In the genomic region with DNA sequence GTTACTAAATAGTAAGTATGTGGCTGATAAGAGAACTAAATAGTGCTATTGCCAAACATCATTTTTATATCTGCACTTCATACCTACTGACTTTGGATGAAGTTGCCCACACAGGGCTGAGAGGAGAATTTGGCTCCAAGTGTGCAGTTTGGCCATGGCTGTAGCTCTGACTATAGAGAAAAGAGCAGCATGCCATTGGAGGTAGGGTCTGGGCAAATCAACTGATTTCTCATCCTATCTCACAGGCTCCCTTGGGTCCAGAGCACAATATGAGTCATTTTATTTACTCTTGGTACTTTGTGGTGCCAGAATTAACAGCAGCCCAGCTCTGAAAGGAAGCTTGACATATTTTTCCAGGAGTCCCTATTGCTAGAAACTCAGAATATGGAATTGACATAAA, we compare ENCODE assay signal across 18 cellular contexts.
A peak's percentile ranks its signal among the peaks of the same experiment; 100 is the strongest.
DNase-seq lines count a peak whose midpoint lies in the region; ATAC-seq, FAIRE-seq and TF ChIP-seq lines count a peak whose summit lies in the region.
"Had no signal": no experiment of that assay in that cellular context is flagged by ENCODE, and none has a peak within 500 bp of the region (broad histone marks: within the 10 kb centered on the region; RNA-seq: fewer than 3 reads in every experiment).

No MANE protein-coding gene starts in this region.

- in situ Hi-C loops in mammary epithelial cell (cut with MboI; ENCODE audit: low sequenced_read_pairs in 2 of 2) (no loop called here), brain microvascular endothelial cell (cut with HindIII; ENCODE audit: low pct_ligation_motif_present, low sequenced_read_pairs) (no loop called here)

- H3K4me3 Mint-ChIP-seq in MCF 10A (ENCODE audit: unreplicated experiment) (no peak overlapping the region), endothelial cell (ENCODE audit: unreplicated experiment) (no peak overlapping the region)
- H3K4me3 Mint-ChIP-seq: CD14-positive monocyte had no signal

- H3K27ac Mint-ChIP-seq in MCF 10A (ENCODE audit: low read depth, unreplicated experiment) (no peak overlapping the region), endothelial cell (ENCODE audit: unreplicated experiment) (no peak overlapping the region)
- H3K27ac Mint-ChIP-seq: CD14-positive monocyte had no signal

- no peak for FAIRE-seq in GM12892 (lab: Jason Lieb, UNC)
- FAIRE-seq: A204.1, RCC 7860 had no signal

- no peak overlapping the region for H3K4me3 ChIP-seq in mammary epithelial cell (replicated peaks in 1 of 3; ENCODE audit: insufficient read depth in 1 of 3, low read depth in 2 of 3, low read length in 3 of 3)
- H3K4me3 ChIP-seq in brain microvascular endothelial cell (ENCODE audit: low read depth, low read length), result no peak overlapping the region

- H3K4me1 ChIP-seq in mammary epithelial cell (ENCODE audit: insufficient read depth, low read length), result no peaks in the 10 kb centered on the region
- H3K4me1 ChIP-seq: Caco-2 had no signal

- TF ChIP-seq CTCF in MCF 10A (IDR thresholded peaks at IDR 0.05; ENCODE audit: unreplicated experiment), result no peak
- TF ChIP-seq CTCF in mammary epithelial cell (conservative IDR thresholded peaks at IDR 0.05 in 1 of 2, IDR thresholded peaks at IDR 0.05 in 1 of 2; ENCODE audit: extremely low read depth in 1 of 2, insufficient read depth in 1 of 2, low read depth in 1 of 2, low read length in 2 of 2), result no peak
- no peak for TF ChIP-seq CTCF in brain microvascular endothelial cell (IDR thresholded peaks at IDR 0.05; ENCODE audit: low read depth, low read length, missing control alignments)
- TF ChIP-seq CTCF in endothelial cell (IDR thresholded peaks at IDR 0.05; ENCODE audit: unreplicated experiment), result no peak

- CTCF ChIA-PET in MCF 10A (lab: Yijun Ruan, JAX) (interaction anchor here (0.6 kb wide), 1 partner anchor 164 kb away, joined by 3 read pairs; no protein-coding TSS in a partner anchor), mammary epithelial cell (lab: Charles Lee; ENCODE audit: low non-redundant PET) (no interaction called here)

- no TSS peak for BruUV-seq in MCF 10A (replicated peaks; lab: Mats Ljungman, UMichigan)
- no TSS peak for BruUV-seq in mammary epithelial cell (replicated peaks; lab: Mats Ljungman, UMichigan)

- H3K36me3 ChIP-seq in mammary epithelial cell (ENCODE audit: insufficient read depth, low read length) (no peaks in the 10 kb centered on the region), brain microvascular endothelial cell (replicated peaks) (no peaks in the 10 kb centered on the region)

- no peak overlapping the region for H3K9ac ChIP-seq in mammary epithelial cell (ENCODE audit: insufficient read depth, low read length)

- no peaks in the 10 kb centered on the region for H3K79me2 ChIP-seq in mammary epithelial cell (ENCODE audit: insufficient read depth, low read length)

- intact Hi-C loops in MCF 10A (cut with micrococcal nuclease), result no loop called here
- intact Hi-C loops in mammary epithelial cell (cut with micrococcal nuclease), result no loop called here

- H3K4me1 Mint-ChIP-seq in MCF 10A (ENCODE audit: insufficient read depth, unreplicated experiment), result peaks cover 10% of the 10 kb centered on the region
- H3K4me1 Mint-ChIP-seq in endothelial cell (ENCODE audit: unreplicated experiment), result no peaks in the 10 kb centered on the region
- H3K4me1 Mint-ChIP-seq: CD14-positive monocyte had no signal

- H2AFZ ChIP-seq in mammary epithelial cell (ENCODE audit: low read depth, low read length), result no peak overlapping the region

- H3K36me3 Mint-ChIP-seq in MCF 10A (ENCODE audit: insufficient read depth, unreplicated experiment) (no peaks in the 10 kb centered on the region), endothelial cell (ENCODE audit: low read depth, unreplicated experiment) (no peaks in the 10 kb centered on the region)
- H3K36me3 Mint-ChIP-seq: CD14-positive monocyte had no signal

- H3K4me2 ChIP-seq in mammary epithelial cell (ENCODE audit: insufficient read depth, low read depth, low read length), result no peak overlapping the region

- no peaks in the 10 kb centered on the region for H4K20me1 ChIP-seq in mammary epithelial cell (ENCODE audit: insufficient read depth, low read length)

- peak; percentile 40 for DNase-seq in MCF 10A (ENCODE audit: unreplicated experiment)
- DNase-seq in mammary epithelial cell, result no peak
- peak; percentile 57 for DNase-seq in brain microvascular endothelial cell
- DNase-seq in left lobe of liver (ENCODE audit: low spot score), result peak; percentile 57
- no peak for DNase-seq in NOMO-1 (lab: John Stamatoyannopoulos, UW; ENCODE audit: unreplicated experiment in 2 of 2)
- no peak for DNase-seq in kidney tubule cell (ENCODE audit: low spot score)
- no peak for DNase-seq in endothelial cell (ENCODE audit: low spot score)
- DNase-seq in GM12892 (ENCODE audit: insufficient read length), result no peak
- DNase-seq: Caco-2, DMS79 treated with DMSO at 0.1 percent for 48 hours, GDM1, GOT3, NCI-H1092, NCI-H774, SHP77 treated with DMSO at 0.1 percent for 48 hours had no signal

- no peak for TF ChIP-seq POLR2A in GM12892 (IDR thresholded peaks at IDR 0.05; ENCODE audit: low read depth, low read length)

- peak; percentile 89 for ATAC-seq in left lobe of liver

- dilution Hi-C loops in mammary epithelial cell (cut with HindIII; ENCODE audit: low sequenced_read_pairs), result loop anchor here (5.0 kb wide), 1 partner anchor 84 kb away; no protein-coding TSS in a partner anchor

- H3K27ac ChIP-seq in mammary epithelial cell (ENCODE audit: insufficient read depth, low read depth, low read length) (no peak overlapping the region), brain microvascular endothelial cell (no peak overlapping the region)

- H3K9me3 ChIP-seq in mammary epithelial cell (replicated peaks; ENCODE audit: insufficient read depth, low read length), result no peaks in the 10 kb centered on the region

- H3K27me3 Mint-ChIP-seq in MCF 10A (ENCODE audit: insufficient read depth, unreplicated experiment), result no peaks in the 10 kb centered on the region
- H3K27me3 Mint-ChIP-seq in endothelial cell (ENCODE audit: unreplicated experiment), result peaks cover 2% of the 10 kb centered on the region

- no peaks in the 10 kb centered on the region for H3K27me3 ChIP-seq in mammary epithelial cell (ENCODE audit: insufficient read depth, low read length)
- H3K27me3 ChIP-seq in brain microvascular endothelial cell (replicated peaks), result no peaks in the 10 kb centered on the region

- POLR2A ChIA-PET in MCF 10A (lab: Yijun Ruan, JAX), result interaction anchor here (1.7 kb wide), 1 partner anchor 12 kb away, joined by 5 read pairs; no protein-coding TSS in a partner anchor

- H3K9me3 Mint-ChIP-seq in MCF 10A (ENCODE audit: unreplicated experiment) (peaks cover 7% of the 10 kb centered on the region), endothelial cell (ENCODE audit: unreplicated experiment) (no peaks in the 10 kb centered on the region)

Comparison
In these comparisons a context has a peak if more than half of its experiments do, and no peak if none do; other contexts are left out.
1. DNase-seq: peak in MCF 10A (single experiment), brain microvascular endothelial cell (single experiment) and left lobe of liver (single experiment); none in mammary epithelial cell (single experiment), NOMO-1 (0 of 2), kidney tubule cell (single experiment), endothelial cell (single experiment) and GM12892 (single experiment).